Comparison of ENCODE assay signal across 33 cellular contexts in genomic region chrX:30948626-30949025, GRCh38.
"Had no signal": no experiment of that assay in that cellular context is flagged by ENCODE, and none has a peak within 500 bp of the region (broad histone marks: within the 10 kb centered on the region; RNA-seq: fewer than 3 reads in every experiment).

No MANE protein-coding gene starts in this region.

- H3K36me3 Mint-ChIP-seq: activated naive CD8-positive, alpha-beta T cell; brain had no signal

- H3K4me1 ChIP-seq: adrenal gland, breast epithelium, colonic mucosa, esophagus muscularis mucosa, foreskin keratinocyte, gastrocnemius medialis had no signal

- ATAC-seq: activated CD8-positive, alpha-beta T cell treated with anti-CD3 and anti-CD28 coated beads for 36 hours; activated T-cell treated with anti-CD3 and anti-CD28 coated beads, Interleukin-2, amount 50 U/mL, for 4 hours; activated T-helper 17 cell treated with anti-CD3 and anti-CD28 coated beads, Interleukin-2, amount 50 U/mL, for 72 hours; foreskin keratinocyte; gastrocnemius medialis; T-helper 17 cell had no signal

- H3K4me3 ChIP-seq: adrenal gland, breast epithelium, cardiac muscle cell, colonic mucosa, esophagus muscularis mucosa, gastrocnemius medialis had no signal

- DNase-seq: activated CD4-positive, alpha-beta T cell treated with anti-CD3 and anti-CD28 coated beads for 1 hour; activated CD4-positive, alpha-beta T cell treated with anti-CD3 and anti-CD28 coated beads for 48 hours; activated CD4-positive, alpha-beta T cell treated with anti-CD3 and anti-CD28 coated beads, Interleukin-2, amount 50 U/mL, for 1 hour; activated CD4-positive, alpha-beta T cell treated with anti-CD3 and anti-CD28 coated beads, Interleukin-2, amount 50 U/mL, for 48 hours; activated CD8-positive, alpha-beta memory T cell treated with anti-CD3 and anti-CD28 coated beads for 24 hours; activated CD8-positive, alpha-beta T cell treated with anti-CD3 and anti-CD28 coated beads for 36 hours; activated effector memory CD4-positive, alpha-beta T cell treated with Interleukin-2 at 50 U/mL for 16 hours; activated gamma-delta T cell treated with Interleukin-2 at 50 U/mL for 16 hours; activated naive CD4-positive, alpha-beta T cell treated with anti-CD3 and anti-CD28 coated beads, Interleukin-2, amount 50 U/mL, for 16 hours; activated naive CD4-positive, alpha-beta T cell treated with Interleukin-2 at 50 U/mL for 16 hours; activated T-cell treated with anti-CD3 and anti-CD28 coated beads, Interleukin-2, amount 50 U/mL, for 4 hours; adrenal gland; amygdala; aorta; central memory CD4-positive, alpha-beta T cell; cerebellar nuclear complex; colonic mucosa; effector memory CD4-positive, alpha-beta T cell; erythroblast; foreskin keratinocyte; gastrocnemius medialis; glutamatergic neuron; hippocampal formation; T-helper 1 cell; T-helper 17 cell; T1000 had no signal

- H3K27me3 Mint-ChIP-seq: activated CD8-positive, alpha-beta T cell treated with anti-CD3 and anti-CD28 coated beads for 36 hours; activated naive CD8-positive, alpha-beta T cell; activated T-helper 17 cell treated with anti-CD3 and anti-CD28 coated beads, Interleukin-2, amount 50 U/mL, for 72 hours; brain had no signal

- H3K4me1 Mint-ChIP-seq: activated T-helper 17 cell treated with anti-CD3 and anti-CD28 coated beads, Interleukin-2, amount 50 U/mL, for 72 hours; brain; T-helper 17 cell had no signal

- H3K27ac Mint-ChIP-seq: activated CD8-positive, alpha-beta T cell treated with anti-CD3 and anti-CD28 coated beads for 36 hours; activated naive CD8-positive, alpha-beta T cell; activated T-helper 17 cell treated with anti-CD3 and anti-CD28 coated beads, Interleukin-2, amount 50 U/mL, for 72 hours; brain; T-helper 17 cell; T-helper 2 cell treated with Interferon-gamma antibody and Interleukin-4, amounts not matched to agents 5 μg/mL and 100 μg/mL, for 36 hours had no signal

- H3K9me3 ChIP-seq: adrenal gland, breast epithelium, colonic mucosa, esophagus muscularis mucosa, gastrocnemius medialis had no signal

- H3K36me3 ChIP-seq: adrenal gland, breast epithelium, cardiac muscle cell, colonic mucosa, esophagus muscularis mucosa, gastrocnemius medialis had no signal

- H3K4me3 Mint-ChIP-seq: activated CD8-positive, alpha-beta T cell treated with anti-CD3 and anti-CD28 coated beads for 36 hours; activated naive CD8-positive, alpha-beta T cell; activated T-cell treated with anti-CD3 and anti-CD28 coated beads, Interleukin-2, amount 50 U/mL, for 4 hours; activated T-helper 17 cell treated with anti-CD3 and anti-CD28 coated beads, Interleukin-2, amount 50 U/mL, for 72 hours; brain; T-helper 17 cell; T-helper 2 cell treated with Interferon-gamma antibody and Interleukin-4, amounts not matched to agents 5 μg/mL and 100 μg/mL, for 36 hours had no signal

- H3K9me3 Mint-ChIP-seq: activated CD8-positive, alpha-beta T cell treated with anti-CD3 and anti-CD28 coated beads for 36 hours; activated T-cell treated with anti-CD3 and anti-CD28 coated beads, Interleukin-2, amount 50 U/mL, for 4 hours; activated T-helper 17 cell treated with anti-CD3 and anti-CD28 coated beads, Interleukin-2, amount 50 U/mL, for 72 hours; T-helper 2 cell treated with Interferon-gamma antibody and Interleukin-4, amounts not matched to agents 5 μg/mL and 100 μg/mL, for 36 hours had no signal

- H3K27me3 ChIP-seq: adrenal gland, cardiac muscle cell, colonic mucosa, esophagus muscularis mucosa, foreskin keratinocyte, gastrocnemius medialis had no signal

- H3K27ac ChIP-seq: adrenal gland, breast epithelium, cardiac muscle cell, colonic mucosa, esophagus muscularis mucosa, foreskin keratinocyte, gastrocnemius medialis had no signal
